In genomic region chr19:55684946-55685681, GRCh38 we compare ENCODE assay signal across 18 cellular contexts. TPM values are rescaled to one million over a fixed set of nuclear protein-coding genes. Genes with fewer than 3 reads are reported as not detected.
DNase-seq lines count a peak whose midpoint lies in the region; ATAC-seq, FAIRE-seq and TF ChIP-seq lines count a peak whose summit lies in the region.
"Had no signal": no experiment of that assay in that cellular context is flagged by ENCODE, and none has a peak within 500 bp of the region (broad histone marks: within the 10 kb centered on the region; RNA-seq: fewer than 3 reads in every experiment).

No MANE protein-coding gene starts in this region.

- no peaks in the 10 kb centered on the region for H3K9me1 ChIP-seq in K562 (ENCODE audit: control insufficient read depth, insufficient read depth, low read length)

- TF ChIP-seq RAD21 in K562 (CRISPR knock-in tag; conservative IDR thresholded peaks at IDR 0.05 in 1 of 2, IDR thresholded peaks at IDR 0.05 in 1 of 2), result no peak

- no peaks in the 10 kb centered on the region for H3K27me3 ChIP-seq in K562 (ENCODE audit: control insufficient read depth in 2 of 2, insufficient read depth in 2 of 2, low read length in 2 of 2)
- H3K27me3 ChIP-seq: breast epithelium, vagina had no signal

- POLR2A ChIA-PET in K562 (lab: Yijun Ruan, JAX), result interaction anchor here (0.5 kb wide), 1 partner anchor 45 kb away, joined by 5 read pairs; no protein-coding TSS in a partner anchor

- H3K9ac ChIP-seq in K562 (ENCODE audit: insufficient read depth in 1 of 2, low read depth in 2 of 2, low read length in 2 of 2), result peak overlapping the region in 1 of 2 experiments; percentile 45; a peak in 1 of 4 replicates

- DNase-seq in K562 (ENCODE audit: extremely low read depth in 1 of 4, low spot score in 3 of 4) (no peak), ureter (ENCODE audit: low spot score) (no peak)
- DNase-seq: activated CD4-positive, alpha-beta T cell treated with anti-CD3 and anti-CD28 coated beads, Interleukin-2, amount 50 U/mL, for 4 hours; activated T-cell treated with anti-CD3 and anti-CD28 coated beads, Interleukin-2, amount 50 U/mL, for 4 hours; effector memory CD8-positive, alpha-beta T cell; GDM1; hypothalamus; NCI-H2029; NCI-H524; PC-3; stimulated activated CD4-positive, alpha-beta T cell treated with anti-CD3 and anti-CD28 coated beads, Interleukin-12 subunit alpha, Interleukin-12 subunit beta, amount 100 ng/mL, for 4 hours had no signal

- 96% methylated on average over 30 of the region's 60 CpGs for WGBS in K562 (ENCODE audit: insufficient coverage, low coverage, missing lambda C conversion rate)

- H3K9me3 Mint-ChIP-seq in nephron, result no peaks in the 10 kb centered on the region
- H3K9me3 Mint-ChIP-seq: activated T-cell treated with anti-CD3 and anti-CD28 coated beads, Interleukin-2, amount 50 U/mL, for 4 hours; effector memory CD8-positive, alpha-beta T cell; stimulated activated naive CD8-positive, alpha-beta T cell treated with anti-CD3 and anti-CD28 coated beads, Interleukin-15, Interleukin-2, amounts not matched to agents 100 ng/mL and 50 ng/mL, for 24 hours had no signal

- no peak for ATAC-seq in K562
- no peak for ATAC-seq in GM18909 (IDR thresholded peaks at IDR 0.05; ENCODE audit: poor library complexity, unreplicated experiment)
- ATAC-seq: activated T-cell treated with anti-CD3 and anti-CD28 coated beads, Interleukin-2, amount 50 U/mL, for 4 hours; effector memory CD8-positive, alpha-beta T cell; left colon; PC-3 had no signal

- H3K27ac Mint-ChIP-seq in nephron, result peak overlapping the region in 2 of 3 experiments; percentile 95 to 97
- H3K27ac Mint-ChIP-seq: activated naive CD8-positive, alpha-beta T cell; stimulated activated naive CD8-positive, alpha-beta T cell treated with anti-CD3 and anti-CD28 coated beads, Interleukin-15, Interleukin-2, amounts not matched to agents 100 ng/mL and 50 ng/mL, for 24 hours had no signal

- BruUV-seq in K562 (replicated peaks; lab: Mats Ljungman, UMichigan), result no TSS peak

- H3K36me3 ChIP-seq in K562 (ENCODE audit: control insufficient read depth, insufficient read depth, low read length), result peaks cover 86% of the 10 kb centered on the region; the same call in 2 of the 3 replicates

- peaks cover 26% of the 10 kb centered on the region for H3K36me3 Mint-ChIP-seq in nephron (ENCODE audit: low read depth)
- H3K36me3 Mint-ChIP-seq: activated naive CD8-positive, alpha-beta T cell had no signal

- H4K20me1 ChIP-seq in K562 (replicated peaks; ENCODE audit: control insufficient read depth, insufficient read depth, low read length), result peaks cover 43% of the 10 kb centered on the region

- in situ Hi-C loops in K562 (cut with MboI), result no loop called here

- no peaks in the 10 kb centered on the region for H3K27me3 Mint-ChIP-seq in nephron (ENCODE audit: low read depth)
- H3K27me3 Mint-ChIP-seq: activated naive CD8-positive, alpha-beta T cell; effector memory CD8-positive, alpha-beta T cell; stimulated activated naive CD8-positive, alpha-beta T cell treated with anti-CD3 and anti-CD28 coated beads, Interleukin-15, Interleukin-2, amounts not matched to agents 100 ng/mL and 50 ng/mL, for 24 hours had no signal

- no peak overlapping the region for H3K4me2 ChIP-seq in K562 (ENCODE audit: insufficient read depth, low read length)

- H3K4me1 Mint-ChIP-seq in nephron, result peaks cover 13% of the 10 kb centered on the region

- intact Hi-C loops in K562 (cut with micrococcal nuclease), result no loop called here

- H2AFZ ChIP-seq in K562 (ENCODE audit: low read depth, low read length), result no peak overlapping the region

- H3K79me2 ChIP-seq in K562 (ENCODE audit: control insufficient read depth, insufficient read depth, low read length), result peaks cover 39% of the 10 kb centered on the region

- no peak for TF ChIP-seq EP300 in K562 (IDR thresholded peaks at IDR 0.05; ENCODE audit: low read length)

- CTCF ChIA-PET in K562 (lab: Yijun Ruan, JAX; ENCODE audit: low intra/inter-chr PET ratio), result no interaction called here

- TF ChIP-seq POLR2A in K562 (conservative IDR thresholded peaks at IDR 0.05), result no peak

- no peak overlapping the region for H3K4me3 ChIP-seq in K562
- H3K4me3 ChIP-seq: breast epithelium, vagina had no signal

- peaks cover 0 to 53% of the 10 kb centered on the region in 2 experiments; a peak in 3 of 5 replicates for H3K4me1 ChIP-seq in K562 (replicated peaks in 1 of 2; ENCODE audit: control insufficient read depth in 2 of 2, insufficient read depth in 2 of 2, low read length in 2 of 2)
- H3K4me1 ChIP-seq: breast epithelium had no signal

- no peak for FAIRE-seq in K562 (lab: Jason Lieb, UNC)

- TF ChIP-seq CTCF in K562 (IDR thresholded peaks at IDR 0.05 in 2 of 3, conservative IDR thresholded peaks at IDR 0.05 in 1 of 3; ENCODE audit: insufficient read depth in 2 of 3, low read depth in 1 of 3, low read length in 3 of 3) (no peak), nephron (IDR thresholded peaks at IDR 0.05; ENCODE audit: unreplicated experiment in 3 of 3) (no peak)

- no peaks in the 10 kb centered on the region for H3K9me3 ChIP-seq in K562 (replicated peaks; ENCODE audit: control insufficient read depth, insufficient read depth, low read depth, low read length)
- H3K9me3 ChIP-seq: breast epithelium, vagina had no signal

- H3K27ac ChIP-seq in K562 (ENCODE audit: extremely low read depth, low read depth, low read length), result no peak overlapping the region
- H3K27ac ChIP-seq: breast epithelium, vagina had no signal

- no peak overlapping the region for H3K4me3 Mint-ChIP-seq in nephron
- H3K4me3 Mint-ChIP-seq: activated naive CD8-positive, alpha-beta T cell; activated T-cell treated with anti-CD3 and anti-CD28 coated beads, Interleukin-2, amount 50 U/mL, for 4 hours; effector memory CD8-positive, alpha-beta T cell; stimulated activated naive CD8-positive, alpha-beta T cell treated with anti-CD3 and anti-CD28 coated beads, Interleukin-15, Interleukin-2, amounts not matched to agents 100 ng/mL and 50 ng/mL, for 24 hours had no signal

RNA-seq across cellular contexts. Expression of gene EPN1, which starts 10.1 kb away (rescaled TPM):
- total RNA-seq in K562 (2011; cell fraction: chromatin; rRNA removed; ENCODE audit: low replicate concordance), result 32.5 and 96.7 TPM in 2 replicates
- total RNA-seq in K562 (2011; cell fraction: nucleolus; rRNA removed), result 37.1 and 45.4 TPM in 2 replicates
- total RNA-seq in K562 (2011; cell fraction: nucleoplasm; rRNA removed), result 46.5 and 48.0 TPM in 2 replicates
- 25.4 and 33.8 TPM in 2 replicates for total RNA-seq in K562 (2014; rRNA removed)
- 5.1 and 6.4 TPM in 2 replicates for total RNA-seq in K562 (2014; rRNA removed; fragmentation: Illumina TruSeq; extraction: Trizol)
- total RNA-seq in K562 (2015; rRNA removed; fragmentation: Illumina TruSeq; extraction: Trizol), result 12.7 and 14.6 TPM in 2 replicates
- 138 and 142 TPM in 2 replicates for total RNA-seq in K562 (2021)
- 11.3 and 22.8 TPM in 2 replicates for polyA plus RNA-seq in K562 (2011; rRNA removed)
- polyA plus RNA-seq in K562 (2011; cell fraction: cytosol; rRNA removed), result 17.5 and 44.0 TPM in 2 replicates
- 19.3 and 25.8 TPM in 2 replicates for polyA plus RNA-seq in K562 (2011; cell fraction: nucleus; rRNA removed)
- polyA plus RNA-seq in K562 (2012), result 56.6 and 92.1 TPM in 2 replicates
- polyA plus RNA-seq in K562 (2014; fragmentation: Illumina TruSeq; extraction: Trizol), result 14.9 and 33.1 TPM in 2 replicates
- polyA plus RNA-seq in K562 (2014; fragmentation: Nextera tagmentation; extraction: Ambion mirVana), result under 1 TPM; 0.08 to 0.15 TPM
- polyA plus RNA-seq in K562 (2014; rRNA removed), result 44.7 and 47.2 TPM in 2 replicates
- polyA minus RNA-seq in K562 (2011; rRNA and poly(A)+ RNA removed), result 17.8 and 24.4 TPM in 2 replicates
- 57.1 and 83.4 TPM in 2 replicates for polyA minus RNA-seq in K562 (2011; cell fraction: cytosol; rRNA and poly(A)+ RNA removed)
- polyA minus RNA-seq in K562 (2011; cell fraction: nucleus; rRNA and poly(A)+ RNA removed), result 8.9 and 16.7 TPM in 2 replicates
- 78.5 TPM for total RNA-seq in ureter

RNA-seq across cellular contexts. Expression of gene U2AF2, which starts 30.3 kb away (rescaled TPM):
- total RNA-seq in K562 (2011; cell fraction: chromatin; rRNA removed; ENCODE audit: low replicate concordance), result 193 and 483 TPM in 2 replicates
- total RNA-seq in K562 (2011; cell fraction: nucleolus; rRNA removed), result 266 and 305 TPM in 2 replicates
- 221 and 225 TPM in 2 replicates for total RNA-seq in K562 (2011; cell fraction: nucleoplasm; rRNA removed)
- total RNA-seq in K562 (2014; rRNA removed) (279 and 332 TPM in 2 replicates), K562 (2014; rRNA removed; fragmentation: Illumina TruSeq; extraction: Trizol) (36.8 and 58.9 TPM in 2 replicates), K562 (2015; rRNA removed; fragmentation: Illumina TruSeq; extraction: Trizol) (157 and 162 TPM in 2 replicates), K562 (2021) (304 and 321 TPM in 2 replicates), ureter (195 TPM)
- polyA plus RNA-seq in K562 (2011; rRNA removed) (144 and 156 TPM in 2 replicates), K562 (2014; fragmentation: Illumina TruSeq; extraction: Trizol) (169 and 224 TPM in 2 replicates), K562 (2014; fragmentation: Nextera tagmentation; extraction: Ambion mirVana) (1 to 10 TPM; 3.0 to 4.4 TPM), K562 (2014; rRNA removed) (277 and 331 TPM in 2 replicates)
- 175 and 315 TPM in 2 replicates for polyA plus RNA-seq in K562 (2011; cell fraction: cytosol; rRNA removed)
- 395 and 527 TPM in 2 replicates for polyA plus RNA-seq in K562 (2011; cell fraction: nucleus; rRNA removed)
- 223 and 263 TPM in 2 replicates for polyA plus RNA-seq in K562 (2012)
- 42.9 and 75.8 TPM in 2 replicates for polyA minus RNA-seq in K562 (2011; rRNA and poly(A)+ RNA removed)
- polyA minus RNA-seq in K562 (2011; cell fraction: cytosol; rRNA and poly(A)+ RNA removed), result 113 and 128 TPM in 2 replicates
- 91.7 and 99.0 TPM in 2 replicates for polyA minus RNA-seq in K562 (2011; cell fraction: nucleus; rRNA and poly(A)+ RNA removed)

RNA-seq across cellular contexts. Expression of gene CCDC106, which starts 37.1 kb away (rescaled TPM):
- total RNA-seq in K562 (2011; cell fraction: chromatin; rRNA removed; ENCODE audit: low replicate concordance), result 5.5 and 16.0 TPM in 2 replicates
- 17.5 and 18.3 TPM in 2 replicates for total RNA-seq in K562 (2011; cell fraction: nucleolus; rRNA removed)
- 8.7 and 12.1 TPM in 2 replicates for total RNA-seq in K562 (2011; cell fraction: nucleoplasm; rRNA removed)
- total RNA-seq in K562 (2014; rRNA removed) (17.8 and 21.9 TPM in 2 replicates), K562 (2014; rRNA removed; fragmentation: Illumina TruSeq; extraction: Trizol) (4.2 and 7.0 TPM in 2 replicates), K562 (2015; rRNA removed; fragmentation: Illumina TruSeq; extraction: Trizol) (12.2 and 14.3 TPM in 2 replicates), K562 (2021) (27.5 and 28.2 TPM in 2 replicates), ureter (12.3 TPM)
- polyA plus RNA-seq in K562 (2011; rRNA removed) (7.6 and 11.2 TPM in 2 replicates), K562 (2014; fragmentation: Illumina TruSeq; extraction: Trizol) (19.1 and 21.9 TPM in 2 replicates), K562 (2014; fragmentation: Nextera tagmentation; extraction: Ambion mirVana) (under 1 TPM in 1 of 2 experiments, not detected in 1; 0.10 TPM), K562 (2014; rRNA removed) (24.1 and 25.9 TPM in 2 replicates)
- 11.0 and 22.8 TPM in 2 replicates for polyA plus RNA-seq in K562 (2011; cell fraction: cytosol; rRNA removed)
- 16.4 and 27.9 TPM in 2 replicates for polyA plus RNA-seq in K562 (2011; cell fraction: nucleus; rRNA removed)
- polyA plus RNA-seq in K562 (2012), result 22.8 and 23.5 TPM in 2 replicates
- polyA minus RNA-seq in K562 (2011; rRNA and poly(A)+ RNA removed), result 1.8 and 1.9 TPM in 2 replicates
- 7.2 and 12.6 TPM in 2 replicates for polyA minus RNA-seq in K562 (2011; cell fraction: cytosol; rRNA and poly(A)+ RNA removed)
- 5.3 and 6.4 TPM in 2 replicates for polyA minus RNA-seq in K562 (2011; cell fraction: nucleus; rRNA and poly(A)+ RNA removed)

RNA-seq across cellular contexts. Expression of gene ZNF581, which starts 41.7 kb away (rescaled TPM):
- total RNA-seq in K562 (2011; cell fraction: chromatin; rRNA removed; ENCODE audit: low replicate concordance), result 8.2 and 21.8 TPM in 2 replicates
- total RNA-seq in K562 (2011; cell fraction: nucleolus; rRNA removed), result 20.3 and 21.3 TPM in 2 replicates
- total RNA-seq in K562 (2011; cell fraction: nucleoplasm; rRNA removed), result 16.7 and 16.8 TPM in 2 replicates
- total RNA-seq in K562 (2014; rRNA removed) (18.6 and 26.4 TPM in 2 replicates), K562 (2014; rRNA removed; fragmentation: Illumina TruSeq; extraction: Trizol) (7.3 and 8.5 TPM in 2 replicates), K562 (2015; rRNA removed; fragmentation: Illumina TruSeq; extraction: Trizol) (8.6 and 11.0 TPM in 2 replicates), K562 (2021) (35.7 and 39.4 TPM in 2 replicates), ureter (22.7 TPM)
- polyA plus RNA-seq in K562 (2011; rRNA removed) (15.4 and 26.0 TPM in 2 replicates), K562 (2014; fragmentation: Illumina TruSeq; extraction: Trizol) (15.7 and 23.2 TPM in 2 replicates), K562 (2014; fragmentation: Nextera tagmentation; extraction: Ambion mirVana) (1 to 10 TPM; 2.4 to 5.8 TPM), K562 (2014; rRNA removed) (23.2 and 24.0 TPM in 2 replicates)
- 30.9 and 47.7 TPM in 2 replicates for polyA plus RNA-seq in K562 (2011; cell fraction: cytosol; rRNA removed)
- 24.0 and 27.6 TPM in 2 replicates for polyA plus RNA-seq in K562 (2011; cell fraction: nucleus; rRNA removed)
- polyA plus RNA-seq in K562 (2012), result 19.0 and 47.4 TPM in 2 replicates
- 11.6 and 13.6 TPM in 2 replicates for polyA minus RNA-seq in K562 (2011; rRNA and poly(A)+ RNA removed)
- polyA minus RNA-seq in K562 (2011; cell fraction: cytosol; rRNA and poly(A)+ RNA removed), result 15.3 and 31.1 TPM in 2 replicates
- polyA minus RNA-seq in K562 (2011; cell fraction: nucleus; rRNA and poly(A)+ RNA removed), result 4.4 and 6.6 TPM in 2 replicates

RNA-seq across cellular contexts. Expression of gene ZNF580, which starts 44.3 kb away (rescaled TPM):
- 26.2 and 41.7 TPM in 2 replicates for total RNA-seq in K562 (2011; cell fraction: chromatin; rRNA removed; ENCODE audit: low replicate concordance)
- total RNA-seq in K562 (2011; cell fraction: nucleolus; rRNA removed), result 16.2 and 20.0 TPM in 2 replicates
- 33.4 and 56.4 TPM in 2 replicates for total RNA-seq in K562 (2011; cell fraction: nucleoplasm; rRNA removed)
- 13.9 and 24.4 TPM in 2 replicates for total RNA-seq in K562 (2014; rRNA removed)
- 5.2 and 5.7 TPM in 2 replicates for total RNA-seq in K562 (2014; rRNA removed; fragmentation: Illumina TruSeq; extraction: Trizol)
- 6.0 and 6.8 TPM in 2 replicates for total RNA-seq in K562 (2015; rRNA removed; fragmentation: Illumina TruSeq; extraction: Trizol)
- total RNA-seq in K562 (2021), result 38.0 and 47.4 TPM in 2 replicates
- 5.0 and 7.7 TPM in 2 replicates for polyA plus RNA-seq in K562 (2011; rRNA removed)
- 10.9 and 21.1 TPM in 2 replicates for polyA plus RNA-seq in K562 (2011; cell fraction: cytosol; rRNA removed)
- 39.9 and 68.6 TPM in 2 replicates for polyA plus RNA-seq in K562 (2011; cell fraction: nucleus; rRNA removed)
- 41.5 and 62.4 TPM in 2 replicates for polyA plus RNA-seq in K562 (2012)
- 12.7 and 15.5 TPM in 2 replicates for polyA plus RNA-seq in K562 (2014; fragmentation: Illumina TruSeq; extraction: Trizol)
- polyA plus RNA-seq in K562 (2014; fragmentation: Nextera tagmentation; extraction: Ambion mirVana), result 1 to 10 TPM; 2.3 to 3.9 TPM
- polyA plus RNA-seq in K562 (2014; rRNA removed), result 25.2 and 30.8 TPM in 2 replicates
- polyA minus RNA-seq in K562 (2011; rRNA and poly(A)+ RNA removed), result 4.4 and 4.6 TPM in 2 replicates
- polyA minus RNA-seq in K562 (2011; cell fraction: cytosol; rRNA and poly(A)+ RNA removed), result 12.2 and 16.3 TPM in 2 replicates
- 7.3 and 8.8 TPM in 2 replicates for polyA minus RNA-seq in K562 (2011; cell fraction: nucleus; rRNA and poly(A)+ RNA removed)
- total RNA-seq in ureter, result 56.5 TPM
